Comparison of ENCODE assay signal across 8 cellular contexts in genomic region chr6:109456283-109456583, GRCh38. TPM values are rescaled to one million over a fixed set of nuclear protein-coding genes. Genes with fewer than 3 reads are reported as not detected.
DNase-seq lines count a peak whose midpoint lies in the region; ATAC-seq and TF ChIP-seq lines count a peak whose summit lies in the region.

No MANE protein-coding gene starts in this region.

- H3K4me1 ChIP-seq in sigmoid colon: peaks cover 0 to 32% (median 22%) of the 10 kb centered on the region in 4 donors

- peak overlapping the region; percentile 63 for H3K27ac ChIP-seq in WERI-Rb-1
- H3K27ac ChIP-seq in sigmoid colon: peak overlapping the region; percentile 50 to 77 (median 71)

- TF ChIP-seq CTCF in GM12864 (IDR thresholded peaks at IDR 0.05; ENCODE audit: low read depth, low read length, missing control alignments): no peak
- no peak for TF ChIP-seq CTCF in WERI-Rb-1 (IDR thresholded peaks at IDR 0.05; ENCODE audit: low read depth, low read length)
- no peak for TF ChIP-seq CTCF in sigmoid colon (IDR thresholded peaks at IDR 0.05)

- no peak for TF ChIP-seq POLR2A in sigmoid colon (IDR thresholded peaks at IDR 0.05)

- DNase-seq in GM12864 (ENCODE audit: low read depth): no peak
- no peak for DNase-seq in WERI-Rb-1
- peak; percentile 51 for DNase-seq in left cardiac atrium
- DNase-seq in sigmoid colon: no peak
- no peak for DNase-seq in kidney tubule cell (ENCODE audit: low spot score)
- DNase-seq in NCI-H1092 treated with DMSO at 0.1 percent for 48 hours (lab: John Stamatoyannopoulos, UW): no peak

- 11 to 26% methylated on average over 20 of the region's 20 CpGs for WGBS in sigmoid colon, 2 donors

- TF ChIP-seq EP300 in sigmoid colon (IDR thresholded peaks at IDR 0.05): no peak

- H3K4me3 ChIP-seq in GM12864 (ENCODE audit: low read depth, low read length): peak overlapping the region; percentile 86
- H3K4me3 ChIP-seq in WERI-Rb-1 (ENCODE audit: low read depth, low read length): peak overlapping the region; percentile 90
- H3K4me3 ChIP-seq in sigmoid colon: peak overlapping the region; percentile 50 to 76 (median 70)

- intact Hi-C loops in left cardiac atrium (cut with DNase I): no loop called here
- intact Hi-C loops in sigmoid colon (cut with DNase I): no loop called here

- H3K9me3 ChIP-seq in WERI-Rb-1 (ENCODE audit: severe bottlenecking) (no peaks in the 10 kb centered on the region), sigmoid colon (no peaks in the 10 kb centered on the region)

- H3K27me3 ChIP-seq in WERI-Rb-1 (ENCODE audit: insufficient read depth, low read depth, severe bottlenecking) (no peaks in the 10 kb centered on the region), sigmoid colon (no peaks in the 10 kb centered on the region)

- H3K36me3 ChIP-seq in WERI-Rb-1: peaks cover 2% of the 10 kb centered on the region
- H3K36me3 ChIP-seq in sigmoid colon: peaks cover 0 to 5% (median 0%) of the 10 kb centered on the region in 4 donors

- ATAC-seq in left cardiac atrium (peak in 1 of 2 donors; percentile 15), GM19324 (IDR thresholded peaks at IDR 0.05; ENCODE audit: low FRiP score, unreplicated experiment) (no peak), GM21737 (IDR thresholded peaks at IDR 0.05; ENCODE audit: unreplicated experiment) (no peak)

RNA-seq across cellular contexts. Expression of gene MICAL1, which starts 0.7 kb away (rescaled TPM):
- total RNA-seq in left cardiac atrium: 1 to 10 TPM; 9.8 to 9.9 TPM
- 10 to 100 TPM in 2 of 4 donors, 1 to 10 TPM in 2; 7.8 to 23.5 (median 10.7) TPM for total RNA-seq in sigmoid colon
- 10 to 100 TPM; 14.8 to 71.3 (median 19.8) TPM for polyA plus RNA-seq in sigmoid colon

RNA-seq across cellular contexts. Expression of gene SMPD2, which starts 15.7 kb away (rescaled TPM):
- total RNA-seq in left cardiac atrium (1 to 10 TPM; 4.8 to 5.7 TPM), sigmoid colon (10 to 100 TPM in 1 of 4 donors, 1 to 10 TPM in 3; 2.4 to 18.3 (median 6.6) TPM)
- polyA plus RNA-seq in sigmoid colon: 10 to 100 TPM; 14.4 to 19.2 (median 16.6) TPM

RNA-seq across cellular contexts. Expression of gene PPIL6, which starts 15.8 kb away (rescaled TPM):
- 1 to 10 TPM; 3.0 to 3.5 TPM for total RNA-seq in left cardiac atrium
- 10 to 100 TPM in 1 of 4 donors, 1 to 10 TPM in 3; 1.4 to 10.2 (median 4.3) TPM for total RNA-seq in sigmoid colon
- polyA plus RNA-seq in sigmoid colon: 1 to 10 TPM in 1 of 3 donors, under 1 TPM in 2; 0.44 to 1.4 (median 0.60) TPM

RNA-seq across cellular contexts. Expression of gene ZBTB24, which starts 26.8 kb away (rescaled TPM):
- total RNA-seq in left cardiac atrium (1 to 10 TPM; 3.3 to 3.9 TPM), sigmoid colon (1 to 10 TPM; 4.6 to 8.2 (median 6.3) TPM)
- polyA plus RNA-seq in sigmoid colon: 1 to 10 TPM; 2.1 to 5.1 (median 2.4) TPM
